ENCODE assay signal across 19 cellular contexts in genomic region chr6:42769051-42769450, GRCh38. TPM values are rescaled to one million over a fixed set of nuclear protein-coding genes. Genes with fewer than 3 reads are reported as not detected.
DNase-seq lines count a peak whose midpoint lies in the region; ATAC-seq and TF ChIP-seq lines count a peak whose summit lies in the region.
"Had no signal": no experiment of that assay in that cellular context is flagged by ENCODE, and none has a peak within 500 bp of the region (broad histone marks: within the 10 kb centered on the region; RNA-seq: fewer than 3 reads in every experiment).

No MANE protein-coding gene starts in this region.

- peaks cover 39% of the 10 kb centered on the region for H3K4me1 ChIP-seq in KMS-11 (ENCODE audit: low read depth, poor library complexity, severe bottlenecking)

- no peak overlapping the region for H2AFZ ChIP-seq in KMS-11 (ENCODE audit: low read depth)

- peaks cover 54% of the 10 kb centered on the region for H3K4me1 Mint-ChIP-seq in activated naive CD8-positive, alpha-beta T cell (ENCODE audit: low read depth)
- peaks cover 34% of the 10 kb centered on the region for H3K4me1 Mint-ChIP-seq in activated naive CD8-positive, alpha-beta T cell treated with anti-CD3 and anti-CD28 coated beads for 36 hours
- H3K4me1 Mint-ChIP-seq in memory B cell, result peaks cover 26% of the 10 kb centered on the region
- peaks cover 23% of the 10 kb centered on the region for H3K4me1 Mint-ChIP-seq in Calu3 (ENCODE audit: low read depth, unreplicated experiment)

- no peaks in the 10 kb centered on the region for H3K36me3 ChIP-seq in KMS-11 (ENCODE audit: insufficient read depth)
- H3K36me3 ChIP-seq: SJSA1 had no signal

- CTCF ChIA-PET in Calu3 (lab: Charles Lee), result interaction anchor here (0.6 to 0.8 kb wide), 4 partner anchors 13 to 350 kb away, joined by 3 to 13 read pairs (median 3); partner anchors contain the start of genes BICRAL and TBCC

- H4K20me1 ChIP-seq in KMS-11 (ENCODE audit: insufficient read depth), result no peaks in the 10 kb centered on the region

- intact Hi-C loops in Calu3 (cut with micrococcal nuclease; ENCODE audit: unreplicated experiment), result no loop called here

- DNase-seq in activated naive CD8-positive, alpha-beta T cell treated with anti-CD3 and anti-CD28 coated beads for 36 hours, result no peak
- DNase-seq in memory B cell (ENCODE audit: low spot score in 2 of 2) (no peak), NCI-H2171 (lab: John Stamatoyannopoulos, UW) (no peak), MV-4-11 (lab: John Stamatoyannopoulos, UW) (no peak), Calu3 (no peak)
- DNase-seq in stimulated activated naive CD4-positive, alpha-beta T cell (lab: John Stamatoyannopoulos, UW), result no peak
- DNase-seq: C1 segment of cervical spinal cord, DMS53, H7, NCI-H1436 treated with DMSO at 0.1 percent for 48 hours, NCI-H2029 treated with DMSO at 0.1 percent for 48 hours, NCI-H510A, NCI-H82 had no signal

- no peak overlapping the region for H3K4me2 ChIP-seq in KMS-11
- H3K4me2 ChIP-seq: A549 had no signal

- peak overlapping the region; percentile 100; the same call in 1 of the 2 replicates for H3K27ac ChIP-seq in KMS-11
- H3K27ac ChIP-seq: A549, SJSA1 had no signal

- BruUV-seq in Calu3 (replicated peaks; lab: Mats Ljungman, UMichigan), result no TSS peak

- H3K4me3 ChIP-seq in KMS-11 (IDR thresholded peaks at IDR 0.05; ENCODE audit: insufficient read depth, low read depth, low read length), result no peak overlapping the region
- H3K4me3 ChIP-seq: A549, SJSA1 had no signal

- peaks cover 10% of the 10 kb centered on the region for H3K36me3 Mint-ChIP-seq in activated naive CD8-positive, alpha-beta T cell
- H3K36me3 Mint-ChIP-seq in activated naive CD8-positive, alpha-beta T cell treated with anti-CD3 and anti-CD28 coated beads for 36 hours, result peaks cover 20% of the 10 kb centered on the region
- H3K36me3 Mint-ChIP-seq in memory B cell (peaks cover 8% of the 10 kb centered on the region), Calu3 (ENCODE audit: insufficient read depth, unreplicated experiment) (peaks cover 7% of the 10 kb centered on the region)

- H3K27me3 ChIP-seq in KMS-11 (ENCODE audit: insufficient read depth, low read depth), result no peaks in the 10 kb centered on the region
- H3K27me3 ChIP-seq: SJSA1 had no signal

- H3K79me2 ChIP-seq in KMS-11 (ENCODE audit: insufficient read depth, low read depth), result peaks cover 20% of the 10 kb centered on the region; the same call in 1 of the 2 replicates

- H3K9ac ChIP-seq in KMS-11, result no peak overlapping the region

- ATAC-seq in memory B cell (ENCODE audit: low read depth), result no peak
- ATAC-seq: A549 had no signal

- H3K27ac Mint-ChIP-seq in activated naive CD8-positive, alpha-beta T cell, result peak overlapping the region; percentile 72
- H3K27ac Mint-ChIP-seq in activated naive CD8-positive, alpha-beta T cell treated with anti-CD3 and anti-CD28 coated beads for 36 hours, result no peak overlapping the region
- H3K27ac Mint-ChIP-seq in memory B cell (peak overlapping the region; percentile 99), Calu3 (ENCODE audit: unreplicated experiment) (no peak overlapping the region)

- H3K27me3 Mint-ChIP-seq in activated naive CD8-positive, alpha-beta T cell, result no peaks in the 10 kb centered on the region
- no peaks in the 10 kb centered on the region for H3K27me3 Mint-ChIP-seq in activated naive CD8-positive, alpha-beta T cell treated with anti-CD3 and anti-CD28 coated beads for 36 hours
- H3K27me3 Mint-ChIP-seq in memory B cell, result no peaks in the 10 kb centered on the region
- H3K27me3 Mint-ChIP-seq in Calu3 (ENCODE audit: unreplicated experiment), result no peaks in the 10 kb centered on the region

- H3K9me3 Mint-ChIP-seq in activated naive CD8-positive, alpha-beta T cell (ENCODE audit: low read depth), result no peaks in the 10 kb centered on the region
- peaks cover 4% of the 10 kb centered on the region for H3K9me3 Mint-ChIP-seq in activated naive CD8-positive, alpha-beta T cell treated with anti-CD3 and anti-CD28 coated beads for 36 hours
- H3K9me3 Mint-ChIP-seq in memory B cell (no peaks in the 10 kb centered on the region), Calu3 (ENCODE audit: low read depth, unreplicated experiment) (no peaks in the 10 kb centered on the region)

- no peak overlapping the region for H3K4me3 Mint-ChIP-seq in activated naive CD8-positive, alpha-beta T cell
- H3K4me3 Mint-ChIP-seq in activated naive CD8-positive, alpha-beta T cell treated with anti-CD3 and anti-CD28 coated beads for 36 hours, result no peak overlapping the region
- no peak overlapping the region for H3K4me3 Mint-ChIP-seq in memory B cell
- H3K4me3 Mint-ChIP-seq in Calu3 (ENCODE audit: low read depth, unreplicated experiment), result no peak overlapping the region

- TF ChIP-seq CTCF in KMS-11 (conservative IDR thresholded peaks at IDR 0.05; ENCODE audit: low read depth, low read length), result no peak
- no peak for TF ChIP-seq CTCF in Calu3 (IDR thresholded peaks at IDR 0.05; ENCODE audit: unreplicated experiment)

RNA-seq across cellular contexts. Expression of gene BICRAL, which starts 12.8 kb away (rescaled TPM):
- total RNA-seq in activated naive CD8-positive, alpha-beta T cell treated with anti-CD3 and anti-CD28 coated beads for 36 hours, result 10 to 100 TPM; 10.6 to 10.7 TPM
- total RNA-seq in Calu3 (2022), result 17.6 and 19.2 TPM in 2 replicates

RNA-seq across cellular contexts. Expression of gene TBCC, which starts 23.1 kb away (rescaled TPM):
- 10 to 100 TPM; 16.8 to 18.3 TPM for total RNA-seq in activated naive CD8-positive, alpha-beta T cell treated with anti-CD3 and anti-CD28 coated beads for 36 hours
- 36.2 and 42.7 TPM in 2 replicates for total RNA-seq in Calu3 (2022)

RNA-seq across cellular contexts. Expression of gene PRPH2, which starts 46.7 kb away (rescaled TPM):
- total RNA-seq in activated naive CD8-positive, alpha-beta T cell treated with anti-CD3 and anti-CD28 coated beads for 36 hours, result under 1 TPM in 1 of 2 experiments, not detected in 1; 0.06 TPM
- total RNA-seq in Calu3 (2022), result not detected in 2 replicates
- total RNA-seq: G401, HT1080, SJSA1 had no signal

Comparison
In these comparisons a context has a peak if more than half of its experiments do, and no peak if none do; other contexts are left out.
1. H3K27ac Mint-ChIP-seq: peak in activated naive CD8-positive, alpha-beta T cell (single experiment) and memory B cell (single experiment); none in activated naive CD8-positive, alpha-beta T cell treated with anti-CD3 and anti-CD28 coated beads for 36 hours (single experiment) and Calu3 (single experiment).